8 cellular contexts compared by ENCODE assay signal in the genomic region with DNA sequence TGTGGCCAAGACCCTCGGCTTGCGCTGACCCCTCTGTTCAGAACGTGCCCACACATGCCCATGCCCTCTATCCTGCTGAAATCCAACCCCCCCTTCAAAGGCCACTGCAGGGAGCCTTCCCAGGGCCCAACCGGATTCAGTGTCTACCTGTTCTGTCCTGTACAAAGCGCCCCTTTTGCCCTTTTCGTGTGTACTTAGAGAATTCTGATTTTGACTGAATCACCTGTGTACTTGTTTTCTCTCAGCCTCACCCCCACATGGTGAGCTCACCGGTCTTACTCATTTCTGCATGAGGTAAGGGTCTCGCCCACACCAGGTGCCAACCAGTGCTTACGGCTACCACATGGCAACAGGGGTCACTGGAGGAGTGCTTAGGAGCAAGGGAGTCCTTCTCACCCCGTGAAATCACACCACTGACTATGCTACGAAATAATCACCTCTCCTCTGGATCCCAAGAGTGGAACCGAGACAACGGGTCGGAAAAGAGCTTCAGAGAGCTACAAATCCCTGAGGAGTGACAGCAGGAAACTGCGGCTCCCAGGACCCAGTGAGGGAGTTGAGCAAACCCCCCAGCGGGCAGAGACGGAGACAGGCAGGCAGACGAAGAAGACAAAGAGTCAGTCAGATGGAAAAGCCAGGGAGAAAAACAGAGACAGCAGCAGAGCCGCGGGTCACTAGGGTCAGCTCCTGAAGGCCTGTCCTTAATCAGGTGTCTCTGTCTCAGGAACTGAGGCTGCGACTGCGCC. TPM values are rescaled to one million over a fixed set of nuclear protein-coding genes. Genes with fewer than 3 reads are reported as not detected.
DNase-seq lines count a peak whose midpoint lies in the region; ATAC-seq and TF ChIP-seq lines count a peak whose summit lies in the region.

No MANE protein-coding gene starts in this region.

- H3K79me2 ChIP-seq in mesendoderm (ENCODE audit: control insufficient read depth, insufficient read depth, low read length), result no peaks in the 10 kb centered on the region

- H3K79me1 ChIP-seq in mesendoderm (ENCODE audit: low read length), result no peaks in the 10 kb centered on the region

- peak overlapping the region; percentile 76 to 99 (median 91) for H3K4me2 ChIP-seq in BLaER1 treated with 17β-estradiol and CSF1 and Interleukin-3, amounts not matched to agents 10 nM and 100 nM
- no peak overlapping the region for H3K4me2 ChIP-seq in mesendoderm (ENCODE audit: low read length)

- H3K27me3 ChIP-seq in BLaER1 treated with 17β-estradiol and CSF1 and Interleukin-3, amounts not matched to agents 10 nM and 100 nM, result no peaks in the 10 kb centered on the region
- H3K27me3 ChIP-seq in MG63 (no peaks in the 10 kb centered on the region), adipocyte (replicated peaks; ENCODE audit: control insufficient read depth, insufficient read depth, low read length) (no peaks in the 10 kb centered on the region), mesendoderm (ENCODE audit: insufficient read depth, low read length, poor library complexity) (no peaks in the 10 kb centered on the region), thoracic aorta (replicated peaks; ENCODE audit: insufficient read depth) (no peaks in the 10 kb centered on the region)

- peak overlapping the region; percentile 66 to 87 (median 83) for H3K9ac ChIP-seq in BLaER1 treated with 17β-estradiol and CSF1 and Interleukin-3, amounts not matched to agents 10 nM and 100 nM
- H3K9ac ChIP-seq in adipocyte (ENCODE audit: low read length) (peak overlapping the region; percentile 76), mesendoderm (ENCODE audit: low read length) (peak overlapping the region; percentile 54)

- H3K4me1 ChIP-seq in BLaER1 treated with 17β-estradiol and CSF1 and Interleukin-3, amounts not matched to agents 10 nM and 100 nM, result peaks cover 45 to 94% (median 75%) of the 10 kb centered on the region in 10 experiments
- H3K4me1 ChIP-seq in adipocyte (ENCODE audit: control insufficient read depth, insufficient read depth, low read length) (peaks cover 40% of the 10 kb centered on the region), mesendoderm (ENCODE audit: control insufficient read depth, low read depth, low read length) (peaks cover 10% of the 10 kb centered on the region), thoracic aorta (ENCODE audit: control insufficient read depth in 1 of 2, low read depth in 2 of 2) (peaks cover 29 to 51% of the 10 kb centered on the region in 2 donors)

- H3K18ac ChIP-seq in mesendoderm (ENCODE audit: low read length), result peak overlapping the region; percentile 8

- peak overlapping the region; percentile 16 to 61 (median 51); a peak in 18 of 20 replicates for H3K4me3 ChIP-seq in BLaER1 treated with 17β-estradiol and CSF1 and Interleukin-3, amounts not matched to agents 10 nM and 100 nM
- H3K4me3 ChIP-seq in MG63, result no peak overlapping the region
- peak overlapping the region; percentile 48 for H3K4me3 ChIP-seq in adipocyte (ENCODE audit: low read length)
- no peak overlapping the region for H3K4me3 ChIP-seq in mesendoderm (ENCODE audit: low read length)
- H3K4me3 ChIP-seq in thoracic aorta, result peak overlapping the region; percentile 63

- no peak overlapping the region for H3K23ac ChIP-seq in mesendoderm (ENCODE audit: low read length)

- peak overlapping the region; percentile 85 for H3K56ac ChIP-seq in mesendoderm (ENCODE audit: low read length)

- H4K20me1 ChIP-seq in BLaER1 treated with 17β-estradiol and CSF1 and Interleukin-3, amounts not matched to agents 10 nM and 100 nM, result no peaks in the 10 kb centered on the region

- H3K4ac ChIP-seq in mesendoderm (ENCODE audit: low read depth, low read length), result peak overlapping the region; percentile 38

- WGBS in mesendoderm (ENCODE audit: extremely low coverage, insufficient coverage, low lambda C conversion rate), result no CpG with 5 or more reads among the region's 22 CpGs

- no peak overlapping the region for H2BK15ac ChIP-seq in mesendoderm (replicated peaks; ENCODE audit: low read depth)

- H2BK120ac ChIP-seq in mesendoderm (ENCODE audit: low read depth, low read length), result no peak overlapping the region

- H3K36me3 ChIP-seq in BLaER1 treated with 17β-estradiol and CSF1 and Interleukin-3, amounts not matched to agents 10 nM and 100 nM, result no peaks in the 10 kb centered on the region
- H3K36me3 ChIP-seq in MG63 (0 out of 2 replicates have a peak, but pooled peaks cover 2% of the 10 kb centered on the region), adipocyte (ENCODE audit: control insufficient read depth, insufficient read depth, low read length, severe bottlenecking) (no peaks in the 10 kb centered on the region), mesendoderm (ENCODE audit: control insufficient read depth, insufficient read depth, low read length) (no peaks in the 10 kb centered on the region), thoracic aorta (no peaks in the 10 kb centered on the region)

- no peaks in the 10 kb centered on the region for H3K9me3 ChIP-seq in BLaER1 treated with 17β-estradiol and CSF1 and Interleukin-3, amounts not matched to agents 10 nM and 100 nM (replicated peaks in 1 of 11)
- no peaks in the 10 kb centered on the region for H3K9me3 ChIP-seq in MG63
- no peaks in the 10 kb centered on the region for H3K9me3 ChIP-seq in adipocyte (ENCODE audit: control insufficient read depth, low read length)
- no peaks in the 10 kb centered on the region for H3K9me3 ChIP-seq in thoracic aorta

- peak overlapping the region; percentile 47 to 98 (median 92) for H3K27ac ChIP-seq in BLaER1 treated with 17β-estradiol and CSF1 and Interleukin-3, amounts not matched to agents 10 nM and 100 nM
- H3K27ac ChIP-seq in mesendoderm (ENCODE audit: low read depth, low read length) (peak overlapping the region; percentile 26), thoracic aorta (peak overlapping the region; percentile 76 to 98)

- TF ChIP-seq CTCF in thoracic aorta (IDR thresholded peaks at IDR 0.05), result no peak

- no peak overlapping the region for H4K8ac ChIP-seq in mesendoderm (ENCODE audit: low read depth, low read length)

- DNase-seq in MG63, result peak; percentile 50
- no peak for DNase-seq in adipocyte (ENCODE audit: low read depth)
- peak; percentile 70 for DNase-seq in mesendoderm
- DNase-seq in thoracic aorta (ENCODE audit: low spot score), result no peak
- DNase-seq in NCI-H2196 (lab: John Stamatoyannopoulos, UW; ENCODE audit: unreplicated experiment), result no peak
- no peak for DNase-seq in KBM-7

- ATAC-seq in thoracic aorta (ENCODE audit: insufficient number of reproducible peaks, low FRiP score, low read depth) (no peak), GM21576 (IDR thresholded peaks at IDR 0.05; ENCODE audit: unreplicated experiment) (no peak)

- no peak overlapping the region for H4K5ac ChIP-seq in mesendoderm (ENCODE audit: low read length)

- peak overlapping the region; percentile 74 for H2BK5ac ChIP-seq in mesendoderm (ENCODE audit: low read length)

- in situ Hi-C loops in KBM-7 (cut with MboI; ENCODE audit: low pct_unique_long_range_greater_than_20kb, low sequenced_read_pairs), result loop anchor here (10.0 kb wide), 1 partner anchor 53 kb away; no protein-coding TSS in a partner anchor

- peak overlapping the region; percentile 81 for H2AK5ac ChIP-seq in mesendoderm (ENCODE audit: low read length)

RNA-seq across cellular contexts. Expression of gene S100A2, which starts 2.1 kb away (rescaled TPM):
- total RNA-seq in MG63 (2014; rRNA removed; shearing (Covaris generic); ENCODE audit: low replicate concordance), result 29.6 and 34.8 TPM in 2 replicates
- 1.9 TPM for polyA plus RNA-seq in mesendoderm (2013, experiment 1 of 2)
- 2.1 TPM for polyA plus RNA-seq in mesendoderm (2013, experiment 2 of 2)
- 1 to 10 TPM; 1.1 to 2.9 TPM for total RNA-seq in thoracic aorta

RNA-seq across cellular contexts. Expression of gene S100A3, which starts 18.7 kb away (rescaled TPM):
- 0.81 and 3.4 TPM in 2 replicates for total RNA-seq in MG63 (2014; rRNA removed; shearing (Covaris generic); ENCODE audit: low replicate concordance)
- polyA plus RNA-seq in mesendoderm (2013, experiment 1 of 2), result 0.48 TPM
- polyA plus RNA-seq in mesendoderm (2013, experiment 2 of 2), result 0.55 TPM
- 10 to 100 TPM in 1 of 2 donors, 1 to 10 TPM in 1; 3.1 to 25.0 TPM for total RNA-seq in thoracic aorta

RNA-seq across cellular contexts. Expression of gene S100A4, which starts 22.2 kb away (rescaled TPM):
- 438 and 702 TPM in 2 replicates for total RNA-seq in MG63 (2014; rRNA removed; shearing (Covaris generic); ENCODE audit: low replicate concordance)
- 19.8 TPM for polyA plus RNA-seq in mesendoderm (2013, experiment 1 of 2)
- polyA plus RNA-seq in mesendoderm (2013, experiment 2 of 2), result 20.5 TPM
- total RNA-seq in thoracic aorta, result 1,000 to 10,000 TPM in 1 of 2 donors, 100 to 1,000 TPM in 1; 514 to 1,429 TPM

RNA-seq across cellular contexts. Expression of gene S100A5, which starts 27.1 kb away (rescaled TPM):
- not detected in 2 replicates for total RNA-seq in MG63 (2014; rRNA removed; shearing (Covaris generic); ENCODE audit: low replicate concordance)
- not detected for polyA plus RNA-seq in mesendoderm (2013, experiment 1 of 2)
- not detected for polyA plus RNA-seq in mesendoderm (2013, experiment 2 of 2)
- not detected for total RNA-seq in thoracic aorta

RNA-seq across cellular contexts. Expression of gene S100A6, which starts 32.0 kb away (rescaled TPM):
- 474 and 904 TPM in 2 replicates for total RNA-seq in MG63 (2014; rRNA removed; shearing (Covaris generic); ENCODE audit: low replicate concordance)
- polyA plus RNA-seq in mesendoderm (2013, experiment 1 of 2), result 11.6 TPM
- polyA plus RNA-seq in mesendoderm (2013, experiment 2 of 2), result 10.1 TPM
- 100 to 1,000 TPM; 367 to 608 TPM for total RNA-seq in thoracic aorta

Comparison
In these comparisons a context has a peak if more than half of its experiments do, and no peak if none do; other contexts are left out.
1. H3K27ac ChIP-seq: peak in every context shown above with its lines; median percentile 92 in BLaER1 treated with 17β-estradiol and CSF1 and Interleukin-3, amounts not matched to agents 10 nM and 100 nM; 87 in thoracic aorta; 26 in mesendoderm.
2. H3K4me3 ChIP-seq: peak in BLaER1 treated with 17β-estradiol and CSF1 and Interleukin-3, amounts not matched to agents 10 nM and 100 nM (10 of 10), adipocyte (single experiment) and thoracic aorta (single experiment); none in MG63 (single experiment) and mesendoderm (single experiment).
3. DNase-seq: peak in MG63 (single experiment) and mesendoderm (single experiment); none in adipocyte (single experiment), thoracic aorta (single experiment), NCI-H2196 (single experiment) and KBM-7 (single experiment).
4. Peak in every context shown above with its lines, with median percentiles within 50 percentile points of each other: H3K9ac ChIP-seq.